1 cellular context compared by ENCODE assay signal in the genomic region with DNA sequence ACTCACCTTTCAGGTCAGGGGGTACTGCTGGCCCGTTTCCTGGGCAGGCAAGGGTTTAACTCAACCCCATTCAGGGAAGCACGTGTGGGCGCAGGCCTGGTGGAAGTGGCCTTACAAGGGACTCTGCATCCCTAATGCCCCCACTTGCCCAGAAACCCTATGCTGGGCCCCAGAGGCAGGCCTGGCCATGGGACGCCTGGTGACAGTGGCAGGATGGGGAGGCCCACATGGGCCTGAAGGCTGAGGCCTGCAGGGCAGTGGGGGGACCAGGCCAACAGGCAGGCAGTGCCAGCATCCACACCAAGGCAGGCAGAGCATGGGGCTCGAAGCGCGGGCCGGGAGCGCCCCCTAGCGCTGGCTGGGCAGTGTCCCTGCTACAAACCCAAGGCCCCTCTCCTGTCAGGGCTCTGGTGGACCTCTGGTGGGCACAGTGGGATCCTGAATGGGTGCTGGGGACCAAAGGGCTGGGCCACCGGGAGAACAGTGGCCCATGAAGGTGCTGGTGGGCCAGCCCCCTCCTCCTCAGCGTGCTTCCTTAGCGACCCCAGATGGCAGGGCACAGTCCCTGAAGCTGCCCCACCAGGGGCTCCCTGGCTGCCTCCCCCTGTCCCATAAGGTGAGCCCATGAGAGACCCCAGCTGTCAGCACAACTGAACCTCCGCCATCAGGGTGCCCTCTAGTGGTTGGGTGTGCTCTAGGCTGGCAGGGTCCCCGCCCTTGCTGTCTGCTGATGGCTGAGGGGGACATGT.
TF ChIP-seq lines count a peak whose summit lies in the region.

No MANE protein-coding gene starts in this region.

TF ChIP-seq in K562, 482 proteins besides CTCF, POLR2A, EP300 and RAD21 (continued from another document):
- TF ChIP-seq PKNOX1 (IDR thresholded peaks at IDR 0.05) = peak; percentile 56
- 0 out of 2 replicates have a peak, but pooled peaks have one; percentile 71 for TF ChIP-seq KAT7 (CRISPR knock-in tag; IDR thresholded peaks at IDR 0.05; ENCODE audit: borderline replicate concordance)
- peak; percentile 25; the same call in 1 of the 2 replicates for TF ChIP-seq SUPT5H (IDR thresholded peaks at IDR 0.05)
- TF ChIP-seq CTCFL (IDR thresholded peaks at IDR 0.05; ENCODE audit: borderline replicate concordance, insufficient read depth, low read depth, low read length, poor library complexity, severe bottlenecking) = peak; percentile 74
- 0 out of 2 replicates have a peak, but pooled peaks have one; percentile 9 for TF ChIP-seq L3MBTL2 (IDR thresholded peaks at IDR 0.05)
- TF ChIP-seq VEZF1 (CRISPR knock-in tag; IDR thresholded peaks at IDR 0.05) = no peak
- TF ChIP-seq WHSC1 (IDR thresholded peaks at IDR 0.05; ENCODE audit: low read length) = no peak
- peak; percentile 22; the same call in 1 of the 2 replicates for TF ChIP-seq RB1 (IDR thresholded peaks at IDR 0.05; ENCODE audit: low read depth)
- TF ChIP-seq ZBTB33 (CRISPR knock-in tag; IDR thresholded peaks at IDR 0.05) = peak; percentile 28; the same call in 1 of the 2 replicates
- TF ChIP-seq CTBP1 (IDR thresholded peaks at IDR 0.05; ENCODE audit: borderline replicate concordance) = peak; percentile 31; the same call in 1 of the 2 replicates
- TF ChIP-seq POLR2AphosphoS5 (IDR thresholded peaks at IDR 0.05; ENCODE audit: control insufficient read depth, insufficient read depth, low read depth, low read length) = 0 out of 2 replicates have a peak, but pooled peaks have one; percentile 9
- TF ChIP-seq CREB1 (IDR thresholded peaks at IDR 0.05) = no peak
- no peak for TF ChIP-seq CREB1 (CRISPR knock-in tag; IDR thresholded peaks at IDR 0.05)
- TF ChIP-seq XRCC5 (IDR thresholded peaks at IDR 0.05; ENCODE audit: low read depth, low read length) = peak; percentile 37; the same call in 1 of the 2 replicates
- TF ChIP-seq ID3 (CRISPR knock-in tag; IDR thresholded peaks at IDR 0.05) = no peak
- TF ChIP-seq ID3 (tag; IDR thresholded peaks at IDR 0.05) = 0 out of 2 replicates have a peak, but pooled peaks have one; percentile 15
- no peak for TF ChIP-seq HLTF (IDR thresholded peaks at IDR 0.05)
- TF ChIP-seq RBFOX2 (IDR thresholded peaks at IDR 0.05; ENCODE audit: low read depth, low read length) = peak; percentile 50
- peak; percentile 94 for TF ChIP-seq STAG1 (CRISPR knock-in tag; IDR thresholded peaks at IDR 0.05; ENCODE audit: borderline replicate concordance)
- TF ChIP-seq MAZ (CRISPR knock-in tag; conservative IDR thresholded peaks at IDR 0.05 in 1 of 2, IDR thresholded peaks at IDR 0.05 in 1 of 2) = peak in 1 of 2 experiments; percentile 25; a peak in 1 of 4 replicates
- no peak for TF ChIP-seq NONO (IDR thresholded peaks at IDR 0.05; ENCODE audit: low read depth in 2 of 2, low read length in 1 of 2)
- no peak for TF ChIP-seq ZNF140 (CRISPR knock-in tag; IDR thresholded peaks at IDR 0.05)
- peak; percentile 22; the same call in 1 of the 2 replicates for TF ChIP-seq KLF16 (IDR thresholded peaks at IDR 0.05)
- TF ChIP-seq SRF (CRISPR knock-in tag; IDR thresholded peaks at IDR 0.05) = no peak
- TF ChIP-seq ZBTB7A (IDR thresholded peaks at IDR 0.05; ENCODE audit: borderline replicate concordance, control insufficient read depth, low read depth, low read length) = peak; percentile 82; the same call in 1 of the 2 replicates
- TF ChIP-seq ARID2 (IDR thresholded peaks at IDR 0.05) = peak; percentile 97
- no peak for TF ChIP-seq ZNF764 (CRISPR knock-in tag; IDR thresholded peaks at IDR 0.05; ENCODE audit: low read depth)
- peak; percentile 43 for TF ChIP-seq HMGN3 (IDR thresholded peaks at IDR 0.05; ENCODE audit: borderline replicate concordance, extremely low read depth, insufficient read length, low read depth, low read length)
- TF ChIP-seq REST (CRISPR knock-in tag; IDR thresholded peaks at IDR 0.05; ENCODE audit: low read depth) = 0 out of 2 replicates have a peak, but pooled peaks have one; percentile 15
- peak; percentile 53 for TF ChIP-seq PCBP1 (IDR thresholded peaks at IDR 0.05; ENCODE audit: low read depth, low read length, poor library complexity, severe bottlenecking)
- peak; percentile 92 for TF ChIP-seq HNRNPL (IDR thresholded peaks at IDR 0.05; ENCODE audit: low read depth, low read length)
- TF ChIP-seq HNRNPK (IDR thresholded peaks at IDR 0.05; ENCODE audit: low read depth, low read length, poor library complexity, severe bottlenecking) = no peak
- TF ChIP-seq YY1 (IDR thresholded peaks at IDR 0.05; ENCODE audit: borderline replicate concordance in 1 of 3, control insufficient read depth in 1 of 3, extremely low read depth in 1 of 3, insufficient read depth in 3 of 3, insufficient read length in 1 of 3, insufficient replicate concordance in 2 of 3, low read depth in 1 of 3, low read length in 2 of 3) = peak in 1 of 3 experiments; percentile 11
- TF ChIP-seq CBX5 (IDR thresholded peaks at IDR 0.05; ENCODE audit: borderline replicate concordance, low read depth) = peak; percentile 38; the same call in 1 of the 2 replicates
- TF ChIP-seq CREM (IDR thresholded peaks at IDR 0.05; ENCODE audit: low read depth) = peak; percentile 13; the same call in 1 of the 2 replicates
- 0 out of 2 replicates have a peak, but pooled peaks have one; percentile 40 for TF ChIP-seq ATF7 (IDR thresholded peaks at IDR 0.05)
- TF ChIP-seq GABPB1 (CRISPR knock-in tag; IDR thresholded peaks at IDR 0.05) = peak; percentile 71
- TF ChIP-seq TOE1 (IDR thresholded peaks at IDR 0.05; ENCODE audit: borderline replicate concordance) = 0 out of 2 replicates have a peak, but pooled peaks have one; percentile 17
- no peak for TF ChIP-seq TOE1 (CRISPR knock-in tag; IDR thresholded peaks at IDR 0.05; ENCODE audit: borderline replicate concordance, low read depth)
- peak; percentile 61 for TF ChIP-seq TFAP4 (CRISPR knock-in tag; IDR thresholded peaks at IDR 0.05; ENCODE audit: borderline replicate concordance)
- TF ChIP-seq CBX1 (IDR thresholded peaks at IDR 0.05; ENCODE audit: low read depth) = no peak; the same call in 1 of the 2 replicates
- TF ChIP-seq ZFPM2 (CRISPR knock-in tag; IDR thresholded peaks at IDR 0.05) = 0 out of 2 replicates have a peak, but pooled peaks have one; percentile 17
- TF ChIP-seq SMARCA5 (IDR thresholded peaks at IDR 0.05) = peak; percentile 40; the same call in 1 of the 2 replicates
- TF ChIP-seq PML (IDR thresholded peaks at IDR 0.05; ENCODE audit: low read length) = 0 out of 2 replicates have a peak, but pooled peaks have one; percentile 2
- TF ChIP-seq HDAC1 (IDR thresholded peaks at IDR 0.05) = no peak
- peak; percentile 23 for TF ChIP-seq ZFP36 (IDR thresholded peaks at IDR 0.05; ENCODE audit: low read depth, low read length, partially characterized antibody)
- peak; percentile 85 for TF ChIP-seq RBM22 (IDR thresholded peaks at IDR 0.05; ENCODE audit: low read depth, low read length, poor library complexity, severe bottlenecking)
- 0 out of 2 replicates have a peak, but pooled peaks have one; percentile 27 for TF ChIP-seq GATAD2B (IDR thresholded peaks at IDR 0.05; ENCODE audit: borderline replicate concordance)
- TF ChIP-seq DEAF1 (CRISPR knock-in tag; IDR thresholded peaks at IDR 0.05) = peak; percentile 82
- peak; percentile 74 for TF ChIP-seq CC2D1A (IDR thresholded peaks at IDR 0.05)
- TF ChIP-seq HDAC2 (IDR thresholded peaks at IDR 0.05) = peak; percentile 43; the same call in 1 of the 2 replicates
- TF ChIP-seq MTA3 (IDR thresholded peaks at IDR 0.05; ENCODE audit: borderline replicate concordance) = peak; percentile 60; the same call in 1 of the 2 replicates
